ENCODE assay signal across 13 cellular contexts in the genomic region with DNA sequence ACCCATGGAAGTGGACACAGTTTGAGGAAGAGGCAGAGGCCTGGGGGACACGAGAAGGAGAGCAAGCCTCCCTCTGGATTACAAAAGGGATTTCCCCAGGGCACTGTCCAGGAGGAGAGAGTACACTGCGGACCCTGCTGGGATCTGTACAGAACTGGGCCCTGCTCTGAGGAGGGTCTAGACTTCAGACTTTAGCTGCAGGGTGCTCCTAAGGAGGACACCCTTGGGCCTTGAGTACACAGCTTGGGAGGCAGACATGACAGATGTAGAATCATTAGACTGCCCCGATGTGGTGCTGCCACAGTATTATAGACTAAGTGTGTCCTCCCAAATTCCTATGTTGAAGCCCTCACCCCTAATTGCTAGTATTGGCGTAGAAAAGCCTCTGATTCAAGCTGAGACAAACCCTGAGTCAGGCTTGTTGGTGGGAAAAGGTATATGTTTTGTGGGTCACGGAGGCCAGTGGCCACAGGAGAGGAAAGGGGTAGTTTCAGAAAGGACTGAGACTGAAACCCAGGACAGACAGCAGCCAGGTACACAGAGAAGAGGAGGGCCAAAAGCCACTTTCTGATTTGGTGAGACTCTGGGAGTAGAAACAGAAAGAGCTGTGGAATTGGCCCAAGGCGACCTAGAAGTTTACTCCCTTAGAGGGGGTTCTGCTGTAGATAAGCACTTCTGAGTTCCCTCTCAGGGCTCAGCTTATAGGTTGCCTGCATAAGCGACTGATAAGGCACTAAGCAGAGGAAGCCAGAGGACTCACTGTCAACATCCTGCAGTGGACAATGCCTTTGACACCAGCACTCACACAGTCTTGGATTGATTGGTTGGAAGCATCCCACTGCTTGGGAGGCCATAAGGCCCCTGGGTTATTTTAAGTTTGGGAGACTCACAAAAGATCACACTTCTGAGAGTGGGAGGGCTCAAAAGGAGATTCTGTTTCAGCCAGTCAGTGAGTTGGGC. TPM values are rescaled to one million over a fixed set of nuclear protein-coding genes. Genes with fewer than 3 reads are reported as not detected.
DNase-seq lines count a peak whose midpoint lies in the region; ATAC-seq and TF ChIP-seq lines count a peak whose summit lies in the region.
"Had no signal": no experiment of that assay in that cellular context is flagged by ENCODE, and none has a peak within 500 bp of the region (broad histone marks: within the 10 kb centered on the region; RNA-seq: fewer than 3 reads in every experiment).

No MANE protein-coding gene starts in this region.

- H3K4me1 Mint-ChIP-seq in progenitor cell of endocrine pancreas (ENCODE audit: low read depth): peaks cover 51% of the 10 kb centered on the region
- H3K4me1 Mint-ChIP-seq in activated CD4-positive, alpha-beta T cell treated with anti-CD3 and anti-CD28 coated beads, Interleukin-2, amount 10 ng/mL, durations not matched to agents 24 days and 14 days: no peaks in the 10 kb centered on the region
- H3K4me1 Mint-ChIP-seq: activated B cell treated with CpG ODN at 0.5 μM for 24 hours had no signal

- no TSS peak for BruUV-seq in Panc1 (replicated peaks; lab: Mats Ljungman, UMichigan)

- DNase-seq in Panc1 (ENCODE audit: low read depth, low spot score) (no peak), progenitor cell of endocrine pancreas (ENCODE audit: low spot score, unreplicated experiment) (no peak), brain microvascular endothelial cell (no peak), NOMO-1 treated with DMSO at 0.1 percent for 48 hours (lab: John Stamatoyannopoulos, UW; ENCODE audit: unreplicated experiment) (no peak)
- DNase-seq in activated CD4-positive, alpha-beta T cell treated with anti-CD3 and anti-CD28 coated beads, Interleukin-2, amount 10 ng/mL, durations not matched to agents 24 days and 14 days: no peak
- DNase-seq: activated B cell treated with CpG ODN at 0.5 μM for 24 hours; NCI-H345; stimulated activated CD4-positive, alpha-beta T cell treated with anti-CD3 and anti-CD28 coated beads, Interleukin-4, amount 100 ng/mL, for 1 hour had no signal

- H3K9me3 Mint-ChIP-seq in progenitor cell of endocrine pancreas (ENCODE audit: low read depth): no peaks in the 10 kb centered on the region
- no peaks in the 10 kb centered on the region for H3K9me3 Mint-ChIP-seq in activated CD4-positive, alpha-beta T cell treated with anti-CD3 and anti-CD28 coated beads, Interleukin-2, amount 10 ng/mL, durations not matched to agents 24 days and 14 days
- H3K9me3 Mint-ChIP-seq: activated B cell treated with CpG ODN at 0.5 μM for 24 hours; activated T-helper 1 cell treated with anti-CD3 and anti-CD28 coated beads, Interleukin-12 subunit alpha, Interleukin-12 subunit beta, Interleukin-2, Interleukin-4 antibody, amounts not matched to agents 30 ng/mL and 10 ng/mL and 1 ng/mL, durations not matched to agents 14 hours and 24 hours and 36 hours had no signal

- peak overlapping the region; percentile 81 for H3K27ac Mint-ChIP-seq in progenitor cell of endocrine pancreas
- no peak overlapping the region for H3K27ac Mint-ChIP-seq in activated CD4-positive, alpha-beta T cell treated with anti-CD3 and anti-CD28 coated beads, Interleukin-2, amount 10 ng/mL, durations not matched to agents 24 days and 14 days
- H3K27ac Mint-ChIP-seq: activated B cell treated with CpG ODN at 0.5 μM for 24 hours; activated T-helper 1 cell treated with anti-CD3 and anti-CD28 coated beads, Interleukin-12 subunit alpha, Interleukin-12 subunit beta, Interleukin-2, Interleukin-4 antibody, amounts not matched to agents 30 ng/mL and 10 ng/mL and 1 ng/mL, durations not matched to agents 14 hours and 24 hours and 36 hours had no signal

- H3K36me3 ChIP-seq in Panc1 (ENCODE audit: control insufficient read depth, insufficient read depth, low read length): no peaks in the 10 kb centered on the region
- no peaks in the 10 kb centered on the region for H3K36me3 ChIP-seq in brain microvascular endothelial cell (replicated peaks)
- H3K36me3 ChIP-seq: prostate gland had no signal

- H3K27me3 ChIP-seq in Panc1 (ENCODE audit: control insufficient read depth, insufficient read depth, low read length): no peaks in the 10 kb centered on the region
- H3K27me3 ChIP-seq in brain microvascular endothelial cell (replicated peaks): no peaks in the 10 kb centered on the region

- no peak overlapping the region for H3K4me3 ChIP-seq in Panc1 (ENCODE audit: low read depth in 2 of 2, low read length in 2 of 2)
- H3K4me3 ChIP-seq in brain microvascular endothelial cell (ENCODE audit: low read depth, low read length): no peak overlapping the region
- H3K4me3 ChIP-seq: prostate gland had no signal

- CTCF ChIA-PET in Panc1 (lab: Charles Lee): no interaction called here

- H3K27me3 Mint-ChIP-seq in progenitor cell of endocrine pancreas: no peaks in the 10 kb centered on the region
- peaks cover 4% of the 10 kb centered on the region for H3K27me3 Mint-ChIP-seq in activated CD4-positive, alpha-beta T cell treated with anti-CD3 and anti-CD28 coated beads, Interleukin-2, amount 10 ng/mL, durations not matched to agents 24 days and 14 days

- TF ChIP-seq CTCF in Panc1 (IDR thresholded peaks at IDR 0.05) (no peak), progenitor cell of endocrine pancreas (IDR thresholded peaks at IDR 0.05; ENCODE audit: unreplicated experiment) (no peak), brain microvascular endothelial cell (IDR thresholded peaks at IDR 0.05; ENCODE audit: low read depth, low read length, missing control alignments) (no peak)

- POLR2A ChIA-PET in Panc1 (lab: Charles Lee): no interaction called here

- no peaks in the 10 kb centered on the region for H3K9me3 ChIP-seq in Panc1 (ENCODE audit: control insufficient read depth, insufficient read depth, low read depth, low read length)
- H3K9me3 ChIP-seq: prostate gland had no signal

- ATAC-seq in GM19372 (IDR thresholded peaks at IDR 0.05; ENCODE audit: low read depth, unreplicated experiment): peak; percentile 80
- ATAC-seq in HG02852 (IDR thresholded peaks at IDR 0.05; ENCODE audit: unreplicated experiment): peak; percentile 90
- ATAC-seq in Panc1: peak; percentile 51; the same call in 1 of the 2 replicates
- no peak for ATAC-seq in GM21737 (IDR thresholded peaks at IDR 0.05; ENCODE audit: unreplicated experiment)

- no peak overlapping the region for H3K4me3 Mint-ChIP-seq in progenitor cell of endocrine pancreas (ENCODE audit: low read depth)
- no peak overlapping the region for H3K4me3 Mint-ChIP-seq in activated CD4-positive, alpha-beta T cell treated with anti-CD3 and anti-CD28 coated beads, Interleukin-2, amount 10 ng/mL, durations not matched to agents 24 days and 14 days
- H3K4me3 Mint-ChIP-seq: activated B cell treated with CpG ODN at 0.5 μM for 24 hours; activated T-helper 1 cell treated with anti-CD3 and anti-CD28 coated beads, Interleukin-12 subunit alpha, Interleukin-12 subunit beta, Interleukin-2, Interleukin-4 antibody, amounts not matched to agents 30 ng/mL and 10 ng/mL and 1 ng/mL, durations not matched to agents 14 hours and 24 hours and 36 hours had no signal

- in situ Hi-C loops in Panc1 (cut with HindIII; ENCODE audit: low pct_unique_long_range_greater_than_20kb, low sequenced_read_pairs) (no loop called here), brain microvascular endothelial cell (cut with HindIII; ENCODE audit: low pct_ligation_motif_present, low sequenced_read_pairs) (no loop called here)

- H3K27ac ChIP-seq in Panc1 (ENCODE audit: low read length): peak overlapping the region; percentile 52; the same call in 1 of the 2 replicates
- no peak overlapping the region for H3K27ac ChIP-seq in brain microvascular endothelial cell
- H3K27ac ChIP-seq: prostate gland had no signal

- intact Hi-C loops in Panc1 (cut with micrococcal nuclease; ENCODE audit: unreplicated experiment): no loop called here
- intact Hi-C loops in activated CD4-positive, alpha-beta T cell treated with anti-CD3 and anti-CD28 coated beads, Interleukin-2, amount 10 ng/mL, durations not matched to agents 24 days and 14 days (cut with micrococcal nuclease): no loop called here

- H3K4me1 ChIP-seq in Panc1 (ENCODE audit: control insufficient read depth, insufficient read depth, low read length): no peaks in the 10 kb centered on the region; the same call in 1 of the 2 replicates
- H3K4me1 ChIP-seq: prostate gland had no signal

- H3K36me3 Mint-ChIP-seq in progenitor cell of endocrine pancreas (ENCODE audit: insufficient read depth): no peaks in the 10 kb centered on the region
- H3K36me3 Mint-ChIP-seq in activated CD4-positive, alpha-beta T cell treated with anti-CD3 and anti-CD28 coated beads, Interleukin-2, amount 10 ng/mL, durations not matched to agents 24 days and 14 days (ENCODE audit: low read depth): no peaks in the 10 kb centered on the region

RNA-seq across cellular contexts. Expression of a gene that starts 16.5 kb away (rescaled TPM):
- total RNA-seq in Panc1 (2021; ENCODE audit: unreplicated experiment): 8.5 TPM
- polyA plus RNA-seq in Panc1 (2012; ENCODE audit: insufficient read length): 6.1 TPM
- 47.4 and 49.1 TPM in 2 replicates for total RNA-seq in progenitor cell of endocrine pancreas
- total RNA-seq in activated CD4-positive, alpha-beta T cell treated with anti-CD3 and anti-CD28 coated beads, Interleukin-2, amount 10 ng/mL, durations not matched to agents 24 days and 14 days: 0.07 and 0.14 TPM in 2 replicates
- total RNA-seq: activated B cell treated with CpG ODN at 0.5 μM for 24 hours had no signal
